Comparison of ENCODE assay signal across 8 cellular contexts in genomic region chrX:49039598-49040375, GRCh38. TPM values are rescaled to one million over a fixed set of nuclear protein-coding genes. Genes with fewer than 3 reads are reported as not detected.
DNase-seq lines count a peak whose midpoint lies in the region; ATAC-seq and TF ChIP-seq lines count a peak whose summit lies in the region.

No MANE protein-coding gene starts in this region.

- no peak for ATAC-seq in GM19455 (IDR thresholded peaks at IDR 0.05; ENCODE audit: unreplicated experiment)
- ATAC-seq in esophagus mucosa = no peak

- peaks cover 5% of the 10 kb centered on the region for H3K27me3 ChIP-seq in WERI-Rb-1 (ENCODE audit: insufficient read depth, low read depth, severe bottlenecking)

- in situ Hi-C loops in G401 (cut with HindIII; ENCODE audit: low sequenced_read_pairs) = no loop called here

- H3K4me3 ChIP-seq in WERI-Rb-1 (ENCODE audit: low read depth, low read length) = no peak overlapping the region

- TF ChIP-seq CTCF in WERI-Rb-1 (IDR thresholded peaks at IDR 0.05; ENCODE audit: low read depth, low read length) = no peak

- peak; percentile 37 for DNase-seq in G401 (ENCODE audit: low spot score)
- DNase-seq in NCI-H1436 (lab: John Stamatoyannopoulos, UW) = peak; percentile 66
- peak; percentile 67 for DNase-seq in WERI-Rb-1
- DNase-seq in kidney glomerular epithelial cell (lab: John Stamatoyannopoulos, UW) = peak; percentile 83
- DNase-seq in stimulated activated CD4-positive, alpha-beta T cell treated with anti-CD3 and anti-CD28 coated beads, Interleukin-15, amount 100 ng/mL, for 48 hours (ENCODE audit: low read depth in 2 of 2) = peak; percentile 17 to 29

- peaks cover 13% of the 10 kb centered on the region for H3K36me3 ChIP-seq in WERI-Rb-1

- no peaks in the 10 kb centered on the region for H3K9me3 ChIP-seq in WERI-Rb-1 (ENCODE audit: severe bottlenecking)

- H3K27ac ChIP-seq in WERI-Rb-1 (no peak overlapping the region; the same call in 1 of the 2 replicates), cingulate gyrus (ENCODE audit: low read depth, low read length) (peak overlapping the region; percentile 79)

RNA-seq across cellular contexts. Expression of gene TFE3, which starts 3.4 kb away (rescaled TPM):
- 27.3 and 50.0 TPM in 2 replicates for total RNA-seq in G401 (2014; rRNA removed; shearing (Covaris generic))
- total RNA-seq in esophagus mucosa = 20.2 TPM

RNA-seq across cellular contexts. Expression of gene CCDC120, which starts 19.0 kb away (rescaled TPM):
- 0.12 and 0.98 TPM in 2 replicates for total RNA-seq in G401 (2014; rRNA removed; shearing (Covaris generic))
- total RNA-seq in esophagus mucosa = 27.7 TPM

RNA-seq across cellular contexts. Expression of gene PRAF2, which starts 34.0 kb away (rescaled TPM):
- 4.6 and 10.8 TPM in 2 replicates for total RNA-seq in G401 (2014; rRNA removed; shearing (Covaris generic))
- total RNA-seq in esophagus mucosa = 4.8 TPM

RNA-seq across cellular contexts. Expression of gene GRIPAP1, which starts 37.7 kb away (rescaled TPM):
- total RNA-seq in G401 (2014; rRNA removed; shearing (Covaris generic)) = 19.1 and 22.9 TPM in 2 replicates
- 21.2 TPM for total RNA-seq in esophagus mucosa

RNA-seq across cellular contexts. Expression of gene WDR45, which starts 39.9 kb away (rescaled TPM):
- total RNA-seq in G401 (2014; rRNA removed; shearing (Covaris generic)) = 18.6 and 36.0 TPM in 2 replicates
- total RNA-seq in esophagus mucosa = 30.3 TPM

Comparison
In these comparisons a context has a peak if more than half of its experiments do, and no peak if none do; other contexts are left out.
1. DNase-seq: peak in every context shown above with its lines; median percentile 83 in kidney glomerular epithelial cell; 67 in WERI-Rb-1; 66 in NCI-H1436; 37 in G401; 23 in stimulated activated CD4-positive, alpha-beta T cell treated with anti-CD3 and anti-CD28 coated beads, Interleukin-15, amount 100 ng/mL, for 48 hours.
2. RNA of gene CCDC120, which starts 19.0 kb away (total RNA-seq): 27.7 TPM in esophagus mucosa (single experiment); 0.12 to 0.98 TPM in G401; every median in the first group is over 10 times any median in the second.